In genomic region chr4:5890063-5890727, GRCh38 we compare ENCODE assay signal across 10 cellular contexts. TPM values are rescaled to one million over a fixed set of nuclear protein-coding genes. Genes with fewer than 3 reads are reported as not detected.
DNase-seq lines count a peak whose midpoint lies in the region; TF ChIP-seq lines count a peak whose summit lies in the region.
"Had no signal": no experiment of that assay in that cellular context is flagged by ENCODE, and none has a peak within 500 bp of the region (broad histone marks: within the 10 kb centered on the region; RNA-seq: fewer than 3 reads in every experiment).

No MANE protein-coding gene starts in this region.

- H2AFZ ChIP-seq in parathyroid adenoma: peak overlapping the region; percentile 54

- no peak overlapping the region for H3K4me2 ChIP-seq in parathyroid adenoma (ENCODE audit: low read length)

- peaks cover 65% of the 10 kb centered on the region for H3K27me3 ChIP-seq in ectodermal cell (ENCODE audit: control insufficient read depth, insufficient read depth, low read length, poor library complexity, severe bottlenecking)
- peaks cover 5% of the 10 kb centered on the region for H3K27me3 ChIP-seq in parathyroid adenoma (ENCODE audit: control insufficient read depth, insufficient read depth, low read length)
- H3K27me3 ChIP-seq in uterus: peaks cover 29 to 31% of the 10 kb centered on the region in 2 donors

- peak overlapping the region; percentile 43 for H3K4me3 ChIP-seq in ectodermal cell (ENCODE audit: insufficient read depth, low read depth, low read length)
- H3K4me3 ChIP-seq in parathyroid adenoma (ENCODE audit: low read depth, low read length): no peak overlapping the region
- H3K4me3 ChIP-seq in uterus: peak overlapping the region in 1 of 2 donors; percentile 1

- no peaks in the 10 kb centered on the region for H3K36me3 ChIP-seq in ectodermal cell (ENCODE audit: control insufficient read depth, insufficient read depth, low read length)
- H3K36me3 ChIP-seq in parathyroid adenoma (ENCODE audit: control insufficient read depth, insufficient read depth, low read length): no peaks in the 10 kb centered on the region
- H3K36me3 ChIP-seq in uterus: no peaks in the 10 kb centered on the region
- H3K36me3 ChIP-seq: esophagus squamous epithelium had no signal

- no peaks in the 10 kb centered on the region for H3K79me2 ChIP-seq in parathyroid adenoma

- 1% methylated on average over 41 of the region's 41 CpGs for WGBS in ectodermal cell, 2 experiments

- no peak overlapping the region for H3K9ac ChIP-seq in parathyroid adenoma

- DNase-seq in GM20000 (ENCODE audit: low spot score) (peak; percentile 49), NCI-H2196 treated with DMSO at 0.1 percent for 48 hours (lab: John Stamatoyannopoulos, UW; ENCODE audit: unreplicated experiment) (peak; percentile 91), KG1 (lab: John Stamatoyannopoulos, UW) (no peak), uterus (no peak)
- no peak for DNase-seq in activated CD4-positive, CD25-positive, alpha-beta regulatory T cell (lab: John Stamatoyannopoulos, UW)
- DNase-seq in effector CD4-positive, alpha-beta T cell: no peak
- DNase-seq: esophagus squamous epithelium, T1000 had no signal

- H3K27ac ChIP-seq in ectodermal cell (ENCODE audit: insufficient read depth, low read depth, low read length, poor library complexity, severe bottlenecking) (no peak overlapping the region), parathyroid adenoma (no peak overlapping the region), uterus (no peak overlapping the region)
- H3K27ac ChIP-seq: esophagus squamous epithelium had no signal

- H3K4me1 ChIP-seq in ectodermal cell (ENCODE audit: control insufficient read depth, insufficient read depth, low read length) (peaks cover 9% of the 10 kb centered on the region), parathyroid adenoma (no peaks in the 10 kb centered on the region), uterus (peaks cover 0 to 6% of the 10 kb centered on the region in 2 donors)

- H3K9me3 ChIP-seq in ectodermal cell (ENCODE audit: control insufficient read depth, low read length): no peaks in the 10 kb centered on the region
- no peaks in the 10 kb centered on the region for H3K9me3 ChIP-seq in parathyroid adenoma (ENCODE audit: control insufficient read depth, low read length)
- no peaks in the 10 kb centered on the region for H3K9me3 ChIP-seq in uterus
- H3K9me3 ChIP-seq: esophagus squamous epithelium had no signal

- TF ChIP-seq POLR2A in uterus (IDR thresholded peaks at IDR 0.05): no peak

- no peak for TF ChIP-seq CTCF in GM20000 (IDR thresholded peaks at IDR 0.05; ENCODE audit: extremely low read depth, missing control alignments)
- TF ChIP-seq CTCF in parathyroid adenoma (IDR thresholded peaks at IDR 0.05): no peak
- no peak for TF ChIP-seq CTCF in uterus (IDR thresholded peaks at IDR 0.05)

- intact Hi-C loops in uterus (cut with DNase I; ENCODE audit: low total_unique reads): no loop called here

RNA-seq across cellular contexts. Expression of gene CRMP1, which starts 2.7 kb away (rescaled TPM):
- polyA plus RNA-seq in ectodermal cell (2013, experiment 1 of 4): 135 TPM
- 150 TPM for polyA plus RNA-seq in ectodermal cell (2013, experiment 2 of 4)
- 88.5 TPM for polyA plus RNA-seq in ectodermal cell (2013, experiment 3 of 4)
- 111 TPM for polyA plus RNA-seq in ectodermal cell (2013, experiment 4 of 4)
- 10 to 100 TPM in 1 of 4 donors, 1 to 10 TPM in 2, under 1 TPM in 1; 0.59 to 42.8 (median 2.3) TPM for total RNA-seq in uterus

Comparison
In these comparisons a context has a peak if more than half of its experiments do, and no peak if none do; other contexts are left out.
1. DNase-seq: peak in GM20000 (single experiment) and NCI-H2196 treated with DMSO at 0.1 percent for 48 hours (single experiment); none in activated CD4-positive, CD25-positive, alpha-beta regulatory T cell (0 of 4), KG1 (single experiment), uterus (0 of 2) and effector CD4-positive, alpha-beta T cell (single experiment).